13 cellular contexts compared by ENCODE assay signal in the genomic region with DNA sequence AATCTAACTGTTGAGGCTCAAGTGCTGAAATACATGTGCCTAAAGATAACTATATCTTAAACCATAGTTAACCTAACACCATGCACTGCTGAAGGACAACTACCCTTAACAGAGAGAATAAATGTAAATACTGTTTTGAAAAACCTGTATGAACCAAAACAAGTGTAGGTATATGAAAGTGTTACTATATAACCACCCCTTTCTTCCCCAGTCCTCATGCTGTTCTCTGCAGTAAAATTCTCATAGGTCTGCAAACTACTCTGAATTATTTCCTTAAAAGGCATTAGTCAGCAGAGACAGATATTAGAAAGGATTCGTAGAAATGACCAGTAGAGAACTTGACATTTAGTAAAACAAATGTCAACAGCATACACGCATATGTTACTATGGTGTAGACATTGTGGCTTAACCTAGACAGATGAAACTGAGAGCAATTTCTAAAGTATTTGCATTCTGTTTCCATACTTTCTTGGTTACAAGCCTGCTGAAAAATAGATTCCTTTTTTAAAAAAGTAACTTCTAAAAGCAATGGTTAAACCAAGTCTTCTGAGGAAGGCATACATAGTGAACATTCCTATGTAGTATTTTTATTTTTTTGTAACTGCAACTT. TPM values are rescaled to one million over a fixed set of nuclear protein-coding genes. Genes with fewer than 3 reads are reported as not detected.
A peak's percentile ranks its signal among the peaks of the same experiment; 100 is the strongest.
DNase-seq lines count a peak whose midpoint lies in the region; ATAC-seq, FAIRE-seq and TF ChIP-seq lines count a peak whose summit lies in the region.
"Had no signal": no experiment of that assay in that cellular context is flagged by ENCODE, and none has a peak within 500 bp of the region (broad histone marks: within the 10 kb centered on the region; RNA-seq: fewer than 3 reads in every experiment).

No MANE protein-coding gene starts in this region.

- H3K27me3 ChIP-seq in cardiac muscle cell (no peaks in the 10 kb centered on the region), tibial artery (no peaks in the 10 kb centered on the region)
- H3K27me3 ChIP-seq: pancreas had no signal

- H3K27ac ChIP-seq in cardiac muscle cell (peak overlapping the region; percentile 64), tibial artery (peak overlapping the region; percentile 29 to 65)
- H3K27ac ChIP-seq: pancreas had no signal

- intact Hi-C loops in cardiac septum (cut with DNase I), result no loop called here
- intact Hi-C loops in tibial artery (cut with DNase I; ENCODE audit: low total_unique reads), result no loop called here
- intact Hi-C loops in head of caudate nucleus (cut with DNase I), result no loop called here

- H3K4me3 ChIP-seq in cardiac muscle cell (no peak overlapping the region), tibial artery (no peak overlapping the region)
- H3K4me3 ChIP-seq: pancreas had no signal

- DNase-seq in cardiac muscle cell (ENCODE audit: low read depth in 1 of 2, low spot score in 1 of 2) (no peak), cardiac septum (ENCODE audit: low spot score) (no peak), tibial artery (no peak), SK-N-DZ (ENCODE audit: low spot score) (no peak), frontal cortex (ENCODE audit: low spot score in 2 of 2) (no peak), head of caudate nucleus (no peak)
- DNase-seq: 8988T, NCI-H1417, pancreas had no signal

- H3K9me3 ChIP-seq in cardiac muscle cell (ENCODE audit: low read depth) (no peaks in the 10 kb centered on the region), tibial artery (no peaks in the 10 kb centered on the region)
- H3K9me3 ChIP-seq: pancreas had no signal

- H3K4me1 ChIP-seq in cardiac muscle cell (ENCODE audit: low read depth) (peaks cover 31% of the 10 kb centered on the region), tibial artery (peaks cover 0 to 64% (median 22%) of the 10 kb centered on the region in 4 donors)
- H3K4me1 ChIP-seq: pancreas had no signal

- FAIRE-seq in frontal cortex (lab: Jason Lieb, UNC), result no peak
- FAIRE-seq: pancreas, RCC 7860 had no signal

- ATAC-seq in HG02852 (IDR thresholded peaks at IDR 0.05; ENCODE audit: unreplicated experiment) (peak; percentile 81), HG03565 (IDR thresholded peaks at IDR 0.05; ENCODE audit: unreplicated experiment) (peak; percentile 79)
- ATAC-seq: activated CD4-positive, CD25-positive, alpha-beta regulatory T cell treated with anti-CD3 and anti-CD28 coated beads, Interleukin-2, amount 50 U/mL, for 24 hours; pancreas had no signal

- TF ChIP-seq CTCF in cardiac muscle cell (IDR thresholded peaks at IDR 0.05; ENCODE audit: low read depth, low read length) (no peak), tibial artery (IDR thresholded peaks at IDR 0.05) (no peak)

- H3K36me3 ChIP-seq in cardiac muscle cell (peaks cover 18% of the 10 kb centered on the region), tibial artery (peaks cover 19 to 33% (median 19%) of the 10 kb centered on the region in 3 donors)
- H3K36me3 ChIP-seq: pancreas had no signal

RNA-seq across cellular contexts. Expression of a gene that starts 13.9 kb away (rescaled TPM):
- total RNA-seq in cardiac muscle cell (257 and 295 TPM in 2 replicates), cardiac septum (15.7 TPM), frontal cortex (298 TPM)
- polyA plus RNA-seq in cardiac muscle cell, result 420 and 558 TPM in 2 replicates
- 121 and 129 TPM in 2 replicates for polyA plus RNA-seq in SK-N-DZ (2014; cell fraction: cytosol; rRNA removed)
- polyA plus RNA-seq in SK-N-DZ (2014; cell fraction: nucleus; rRNA removed), result 54.3 and 81.7 TPM in 2 replicates

Comparison
In these comparisons a context has a peak if more than half of its experiments do, and no peak if none do; other contexts are left out.
1. RNA of a gene that starts 13.9 kb away (total RNA-seq): 298 TPM in frontal cortex (single experiment) and 257 to 295 TPM in cardiac muscle cell; 15.7 TPM in cardiac septum (single experiment); every median in the first group is over 10 times any median in the second.